Comparison of ENCODE assay signal across 9 cellular contexts in the genomic region with DNA sequence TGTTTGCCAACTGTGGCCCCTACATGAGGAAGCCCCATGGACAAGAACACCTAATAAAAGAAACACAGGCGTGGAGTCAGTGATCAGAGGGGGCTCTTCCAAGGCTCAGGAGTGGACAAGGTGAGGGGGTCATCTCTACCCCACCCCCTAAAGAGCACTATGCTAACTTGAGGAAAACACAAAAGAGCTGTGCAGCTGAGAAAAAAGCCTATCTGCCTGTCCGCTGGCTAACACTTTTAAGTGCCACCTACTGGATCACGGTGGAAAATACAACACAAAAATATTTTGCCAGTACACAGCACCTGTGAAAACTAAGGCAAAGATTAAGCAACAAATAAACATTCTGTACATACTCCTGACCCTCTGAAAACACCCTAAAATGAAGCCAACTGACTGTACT. TPM values are rescaled to one million over a fixed set of nuclear protein-coding genes. Genes with fewer than 3 reads are reported as not detected.
DNase-seq lines count a peak whose midpoint lies in the region; ATAC-seq and TF ChIP-seq lines count a peak whose summit lies in the region.
"Had no signal": no experiment of that assay in that cellular context is flagged by ENCODE, and none has a peak within 500 bp of the region (broad histone marks: within the 10 kb centered on the region; RNA-seq: fewer than 3 reads in every experiment).

No MANE protein-coding gene starts in this region.

- no peak overlapping the region for H3K4me3 ChIP-seq in HAP-1
- H3K4me3 ChIP-seq in adipocyte (ENCODE audit: low read length), result no peak overlapping the region
- no peak overlapping the region for H3K4me3 ChIP-seq in lower lobe of right lung

- H3K4me1 ChIP-seq in HAP-1, result no peaks in the 10 kb centered on the region
- no peaks in the 10 kb centered on the region for H3K4me1 ChIP-seq in adipocyte (ENCODE audit: control insufficient read depth, insufficient read depth, low read length)
- no peaks in the 10 kb centered on the region for H3K4me1 ChIP-seq in lower lobe of right lung

- peak; percentile 21 for TF ChIP-seq CTCF in lower lobe of right lung (IDR thresholded peaks at IDR 0.05)

- in situ Hi-C loops in HAP-1 (cut with MboI; ENCODE audit: low sequenced_read_pairs), result loop anchor here (5.0 to 25.0 kb wide), 3 partner anchors 207 to 1232 kb away; partner anchors contain the start of gene FIGNL1

- H3K27me3 ChIP-seq in HAP-1 (ENCODE audit: low read depth), result no peaks in the 10 kb centered on the region
- H3K27me3 ChIP-seq in adipocyte (replicated peaks; ENCODE audit: control insufficient read depth, insufficient read depth, low read length), result peaks cover 21% of the 10 kb centered on the region
- H3K27me3 ChIP-seq in lower lobe of right lung (ENCODE audit: low read depth), result no peaks in the 10 kb centered on the region

- intact Hi-C loops in lower lobe of right lung (cut with DNase I), result loop anchor here (5.0 kb wide), 1 partner anchor 207 kb away; no protein-coding TSS in a partner anchor

- no peak for TF ChIP-seq POLR2A in GM18505 (IDR thresholded peaks at IDR 0.05; ENCODE audit: borderline replicate concordance, extremely low read depth, insufficient read depth, insufficient read length)

- ATAC-seq in lower lobe of right lung (no peak), HG03280 (IDR thresholded peaks at IDR 0.05; ENCODE audit: unreplicated experiment) (no peak), GM18505 (IDR thresholded peaks at IDR 0.05; ENCODE audit: unreplicated experiment) (no peak), HG02970 (IDR thresholded peaks at IDR 0.05; ENCODE audit: low FRiP score, unreplicated experiment) (no peak)

- H3K9ac ChIP-seq in adipocyte (ENCODE audit: low read length), result no peak overlapping the region

- H3K27ac ChIP-seq in lower lobe of right lung, result no peak overlapping the region

- DNase-seq in ELF-1 (ENCODE audit: low read depth, low spot score) (peak; percentile 17), HAP-1 (ENCODE audit: low spot score in 2 of 2) (peak; percentile 21 to 45), adipocyte (ENCODE audit: low read depth) (peak; percentile 28), lower lobe of right lung (no peak), NCI-H1436 treated with DMSO at 0.1 percent for 48 hours (lab: John Stamatoyannopoulos, UW) (no peak)
- DNase-seq: stimulated activated CD4-positive, alpha-beta T cell treated with anti-CD3 and anti-CD28 coated beads, Interleukin-2, amount 100 ng/mL, for 24 hours had no signal

- H3K36me3 ChIP-seq in HAP-1 (replicated peaks), result no peaks in the 10 kb centered on the region
- no peaks in the 10 kb centered on the region for H3K36me3 ChIP-seq in adipocyte (ENCODE audit: control insufficient read depth, insufficient read depth, low read length, severe bottlenecking)
- H3K36me3 ChIP-seq in lower lobe of right lung, result no peaks in the 10 kb centered on the region

- no peaks in the 10 kb centered on the region for H3K9me3 ChIP-seq in HAP-1
- H3K9me3 ChIP-seq in adipocyte (ENCODE audit: control insufficient read depth, low read length), result no peaks in the 10 kb centered on the region
- H3K9me3 ChIP-seq in lower lobe of right lung, result no peaks in the 10 kb centered on the region

RNA-seq across cellular contexts. Expression of gene COBL, which starts 53.1 kb away (rescaled TPM):
- 27.9 TPM for total RNA-seq in lower lobe of right lung

Comparison
In these comparisons a context has a peak if more than half of its experiments do, and no peak if none do; other contexts are left out.
1. DNase-seq: peak in ELF-1 (single experiment), HAP-1 (2 of 2) and adipocyte (single experiment); none in lower lobe of right lung (single experiment) and NCI-H1436 treated with DMSO at 0.1 percent for 48 hours (single experiment).